7 cellular contexts compared by ENCODE assay signal in genomic region chrY:26670360-26671077, GRCh38.
DNase-seq lines count a peak whose midpoint lies in the region; ATAC-seq, FAIRE-seq and TF ChIP-seq lines count a peak whose summit lies in the region.
"Not testable (repeated sequence)": the region's sequence is repeated elsewhere in the genome, so short reads cannot be mapped to it uniquely, and the experiment has no call there.

No MANE protein-coding gene starts in this region.

- not testable (repeated sequence) for TF ChIP-seq EP300 in H1 (IDR thresholded peaks at IDR 0.05; ENCODE audit: borderline replicate concordance in 1 of 2, low read depth in 2 of 2, low read length in 2 of 2)

- H3K4me2 ChIP-seq in H1 (ENCODE audit: insufficient read depth in 1 of 2, low read depth in 2 of 2, low read length in 2 of 2): not testable (repeated sequence)

- H2BK15ac ChIP-seq in H1 (ENCODE audit: low read length): not testable (repeated sequence)

- not testable (repeated sequence) for H4K8ac ChIP-seq in H1 (ENCODE audit: extremely low read depth, insufficient read depth, low read length)

- not testable (repeated sequence) for H3K79me1 ChIP-seq in H1 (ENCODE audit: low read depth, low read length)

- H3K14ac ChIP-seq in H1 (ENCODE audit: insufficient read length): not testable (repeated sequence)

- H3K4ac ChIP-seq in H1 (replicated peaks; ENCODE audit: insufficient read length, low read depth, low read length): not testable (repeated sequence)

- H3K27ac Mint-ChIP-seq in T-helper 2 cell treated with Interferon-gamma antibody and Interleukin-4, amounts not matched to agents 5 μg/mL and 100 μg/mL, for 36 hours: not testable (repeated sequence)

- DNase-seq in GM10248 (ENCODE audit: extremely low spot score): peak; percentile 6
- peak; percentile 30 for DNase-seq in T-helper 2 cell treated with Interferon-gamma antibody and Interleukin-4, amounts not matched to agents 5 μg/mL and 100 μg/mL, for 36 hours (ENCODE audit: low spot score)
- DNase-seq in activated effector memory CD4-positive, alpha-beta T cell treated with Interleukin-2 at 50 U/mL for 16 hours: peak; percentile 18
- peak; percentile 7 to 40 for DNase-seq in H1 (ENCODE audit: low read depth in 1 of 2, low spot score in 2 of 2)
- DNase-seq in inferior parietal cortex (ENCODE audit: extremely low spot score): peak; percentile 5
- peak; percentile 10 for DNase-seq in stimulated activated CD4-positive, alpha-beta T cell treated with anti-CD3 and anti-CD28 coated beads, Interleukin-15, amount 100 ng/mL, for 24 hours

- peak overlapping the region; percentile 2 for H3K56ac ChIP-seq in H1 (replicated peaks; ENCODE audit: insufficient read length, low read depth, low read length)

- not testable (repeated sequence) for H2BK120ac ChIP-seq in H1 (replicated peaks; ENCODE audit: low read depth, low read length)

- TF ChIP-seq CTCF in GM10248 (IDR thresholded peaks at IDR 0.05; ENCODE audit: control extremely low read depth, extremely low read depth, low read depth, missing control alignments); H1 (IDR thresholded peaks at IDR 0.05; ENCODE audit: control extremely low read depth in 1 of 3, insufficient read depth in 1 of 3, low read depth in 1 of 3, low read length in 3 of 3): not testable (repeated sequence)

- peaks cover 19% of the 10 kb centered on the region for H3K36me3 Mint-ChIP-seq in T-helper 2 cell treated with Interferon-gamma antibody and Interleukin-4, amounts not matched to agents 5 μg/mL and 100 μg/mL, for 36 hours (ENCODE audit: low read depth)

- H3K79me2 ChIP-seq in H1 (ENCODE audit: control insufficient read depth in 1 of 2, insufficient read depth in 2 of 2, low read length in 2 of 2): not testable (repeated sequence)

- H3K36me3 ChIP-seq in H1 (ENCODE audit: control insufficient read depth in 2 of 4, insufficient read depth in 4 of 4, low read length in 3 of 4): not testable (repeated sequence)

- WGBS in H1 (ENCODE audit: extremely low coverage in 1 of 2, insufficient coverage in 1 of 2, insufficient read length in 1 of 2, insufficient replicate concordance in 2 of 2, low coverage in 1 of 2, low lambda C conversion rate in 2 of 2, missing lambda C conversion rate in 1 of 2), 2 experiments: 87 to 100% methylated on average over 15 to 19 of the region's 19 CpGs

- not testable (repeated sequence) for H3K27ac ChIP-seq in H1 (ENCODE audit: low read depth, low read length)

- not testable (repeated sequence) for H3K4me1 ChIP-seq in H1 (replicated peaks in 1 of 4; ENCODE audit: control insufficient read depth in 3 of 4, insufficient read depth in 4 of 4, low read length in 3 of 4)

- not testable (repeated sequence) for H3K27me3 Mint-ChIP-seq in T-helper 2 cell treated with Interferon-gamma antibody and Interleukin-4, amounts not matched to agents 5 μg/mL and 100 μg/mL, for 36 hours (ENCODE audit: low read depth)

- POLR2A ChIA-PET in GM10248 (lab: Yijun Ruan, JAX); H1 (lab: Charles Lee; ENCODE audit: partially characterized antibody): not testable (repeated sequence)

- H3K9ac ChIP-seq in H1 (replicated peaks in 1 of 4; ENCODE audit: extremely low read depth in 1 of 4, low read depth in 3 of 4, low read length in 3 of 4): not testable (repeated sequence)

- not testable (repeated sequence) for H3K4me3 Mint-ChIP-seq in T-helper 2 cell treated with Interferon-gamma antibody and Interleukin-4, amounts not matched to agents 5 μg/mL and 100 μg/mL, for 36 hours

- CTCF ChIA-PET in GM10248 (lab: Yijun Ruan, JAX); H1 (lab: Charles Lee; ENCODE audit: partially characterized antibody): not testable (repeated sequence)

- H3K18ac ChIP-seq in H1 (ENCODE audit: extremely low read depth, low read length): not testable (repeated sequence)

- not testable (repeated sequence) for TF ChIP-seq POLR2A in H1 (IDR thresholded peaks at IDR 0.05; ENCODE audit: control extremely low read depth in 1 of 2, low read depth in 2 of 2, low read length in 2 of 2)

- H3K23me2 ChIP-seq in H1 (ENCODE audit: low read depth, low read length): peaks cover 21% of the 10 kb centered on the region

- H2AK5ac ChIP-seq in H1 (ENCODE audit: low read depth, low read length): not testable (repeated sequence)

- H2BK20ac ChIP-seq in H1 (ENCODE audit: low read length): not testable (repeated sequence)

- FAIRE-seq in H1 (lab: Jason Lieb, UNC): not testable (repeated sequence)

- peaks cover 18 to 27% of the 10 kb centered on the region in 2 experiments for H3K9me3 ChIP-seq in H1 (ENCODE audit: insufficient read depth in 2 of 2, low read depth in 1 of 2, low read length in 1 of 2)

- H2BK5ac ChIP-seq in H1 (ENCODE audit: low read depth, low read length): not testable (repeated sequence)

- not testable (repeated sequence) for TF ChIP-seq RAD21 in H1 (IDR thresholded peaks at IDR 0.05 in 1 of 2, conservative IDR thresholded peaks at IDR 0.05 in 1 of 2; ENCODE audit: low read depth in 2 of 2, low read length in 2 of 2)

- H4K91ac ChIP-seq in H1 (replicated peaks; ENCODE audit: insufficient read length, low read length): not testable (repeated sequence)

- H3K4me1 Mint-ChIP-seq in T-helper 2 cell treated with Interferon-gamma antibody and Interleukin-4, amounts not matched to agents 5 μg/mL and 100 μg/mL, for 36 hours (ENCODE audit: low read depth): not testable (repeated sequence)

- H2BK12ac ChIP-seq in H1 (ENCODE audit: low read depth, low read length): not testable (repeated sequence)

- peak overlapping the region in 1 of 4 experiments; percentile 6; a peak in 2 of 8 replicates for H3K4me3 ChIP-seq in H1 (ENCODE audit: extremely low read depth in 1 of 4, insufficient read depth in 2 of 4, low read depth in 3 of 4, low read length in 4 of 4)

- H3K9me3 Mint-ChIP-seq in T-helper 2 cell treated with Interferon-gamma antibody and Interleukin-4, amounts not matched to agents 5 μg/mL and 100 μg/mL, for 36 hours: peaks cover 33% of the 10 kb centered on the region

- H4K20me1 ChIP-seq in H1 (replicated peaks in 1 of 2; ENCODE audit: control insufficient read depth in 1 of 2, insufficient read depth in 2 of 2, low read length in 2 of 2): not testable (repeated sequence)

- H2AFZ ChIP-seq in H1 (ENCODE audit: low read length): not testable (repeated sequence)

- ATAC-seq in HG02798 (IDR thresholded peaks at IDR 0.05; ENCODE audit: poor library complexity, unreplicated experiment): peak; percentile 53

- H3K27me3 ChIP-seq in H1 (replicated peaks in 1 of 4; ENCODE audit: control insufficient read depth in 3 of 4, extremely low read depth in 1 of 4, insufficient read depth in 3 of 4, low read length in 3 of 4): not testable (repeated sequence)

- not testable (repeated sequence) for H4K5ac ChIP-seq in H1 (ENCODE audit: insufficient read length, low read depth, low read length)

- not testable (repeated sequence) for H3K23ac ChIP-seq in H1 (ENCODE audit: insufficient read length)
